Comparison of ENCODE assay signal across 21 cellular contexts in genomic region chr5:96342581-96342980, GRCh38.
"Had no signal": no experiment of that assay in that cellular context is flagged by ENCODE, and none has a peak within 500 bp of the region (broad histone marks: within the 10 kb centered on the region; RNA-seq: fewer than 3 reads in every experiment).

No MANE protein-coding gene starts in this region.

- H3K27ac Mint-ChIP-seq: activated CD4-positive, alpha-beta T cell treated with anti-CD3 and anti-CD28 coated beads, Interleukin-2, amount 10 ng/mL, durations not matched to agents 24 days and 14 days; activated CD8-positive, alpha-beta T cell treated with anti-CD3 and anti-CD28 coated beads, Interleukin-2, amount 10 ng/mL, durations not matched to agents 7 days and 5 days; activated naive CD4-positive, alpha-beta T cell treated with anti-CD3 and anti-CD28 coated beads, Interleukin-2, amount 10 ng/mL, durations not matched to agents 7 days and 5 days; nephron progenitor cell had no signal

- H3K36me3 Mint-ChIP-seq: activated naive CD4-positive, alpha-beta T cell treated with anti-CD3 and anti-CD28 coated beads, Interleukin-2, amount 10 ng/mL, durations not matched to agents 7 days and 5 days had no signal

- H3K27me3 ChIP-seq: esophagus muscularis mucosa, foreskin keratinocyte, tibial nerve had no signal

- FAIRE-seq: bronchial epithelial cell had no signal

- H3K9me3 Mint-ChIP-seq: activated CD4-positive, alpha-beta T cell treated with anti-CD3 and anti-CD28 coated beads, Interleukin-2, amount 10 ng/mL, durations not matched to agents 24 days and 14 days; activated naive CD4-positive, alpha-beta T cell treated with anti-CD3 and anti-CD28 coated beads, Interleukin-2, amount 10 ng/mL, durations not matched to agents 7 days and 5 days; activated T-cell treated with anti-CD3 and anti-CD28 coated beads, Interleukin-2, amount 50 U/mL, for 4 hours; nephron progenitor cell had no signal

- H3K4me1 ChIP-seq: foreskin keratinocyte had no signal

- H3K36me3 ChIP-seq: esophagus muscularis mucosa, tibial nerve had no signal

- H3K4me2 ChIP-seq: SK-N-SH had no signal

- H3K9ac ChIP-seq: SK-N-SH had no signal

- H3K27ac ChIP-seq: esophagus muscularis mucosa, foreskin keratinocyte, tibial nerve had no signal

- DNase-seq: activated CD4-positive, alpha-beta T cell treated with anti-CD3 and anti-CD28 coated beads, Interleukin-2, amount 10 ng/mL, durations not matched to agents 24 days and 14 days; activated CD8-positive, alpha-beta T cell treated with anti-CD3 and anti-CD28 coated beads, Interleukin-2, amount 10 ng/mL, durations not matched to agents 7 days and 5 days; activated naive CD4-positive, alpha-beta T cell treated with anti-CD3 and anti-CD28 coated beads, Interleukin-2, amount 10 ng/mL, durations not matched to agents 7 days and 5 days; activated T-cell treated with anti-CD3 and anti-CD28 coated beads, Interleukin-2, amount 50 U/mL, for 4 hours; cerebellar nuclear complex; effector CD4-positive, alpha-beta T cell; foreskin keratinocyte; glutamatergic neuron; hippocampal formation; islet precursor cell; nephron progenitor cell; nucleus accumbens; SK-N-SH; stimulated activated CD4-positive, alpha-beta T cell treated with anti-CD3 and anti-CD28 coated beads, Interleukin-12 subunit alpha, Interleukin-12 subunit beta, amount 100 ng/mL, for 4 hours; stimulated activated CD4-positive, alpha-beta T cell treated with anti-CD3 and anti-CD28 coated beads, Interleukin-1b, Interleukin-23, amount 100 ng/mL, for 48 hours; stimulated activated CD8-positive, alpha-beta memory T cell treated with anti-CD3 and anti-CD28 coated beads, Interleukin-4, amount 100 ng/mL, for 48 hours; stimulated activated naive CD4-positive, alpha-beta T cell treated with Interleukin-2 at 50 U/mL for 16 hours had no signal

- H3K4me3 ChIP-seq: esophagus muscularis mucosa, tibial nerve had no signal

- H3K4me3 Mint-ChIP-seq: activated CD4-positive, alpha-beta T cell treated with anti-CD3 and anti-CD28 coated beads, Interleukin-2, amount 10 ng/mL, durations not matched to agents 24 days and 14 days; activated CD8-positive, alpha-beta T cell treated with anti-CD3 and anti-CD28 coated beads, Interleukin-2, amount 10 ng/mL, durations not matched to agents 7 days and 5 days; activated naive CD4-positive, alpha-beta T cell treated with anti-CD3 and anti-CD28 coated beads, Interleukin-2, amount 10 ng/mL, durations not matched to agents 7 days and 5 days; activated T-cell treated with anti-CD3 and anti-CD28 coated beads, Interleukin-2, amount 50 U/mL, for 4 hours; nephron progenitor cell had no signal

- ATAC-seq: activated CD8-positive, alpha-beta T cell treated with anti-CD3 and anti-CD28 coated beads, Interleukin-2, amount 10 ng/mL, durations not matched to agents 7 days and 5 days; activated T-cell treated with anti-CD3 and anti-CD28 coated beads, Interleukin-2, amount 50 U/mL, for 4 hours; foreskin keratinocyte; left lobe of liver had no signal

- H3K9me3 ChIP-seq: esophagus muscularis mucosa, SK-N-SH, tibial nerve had no signal
